Comparison of ENCODE assay signal across 1 cellular context in the genomic region with DNA sequence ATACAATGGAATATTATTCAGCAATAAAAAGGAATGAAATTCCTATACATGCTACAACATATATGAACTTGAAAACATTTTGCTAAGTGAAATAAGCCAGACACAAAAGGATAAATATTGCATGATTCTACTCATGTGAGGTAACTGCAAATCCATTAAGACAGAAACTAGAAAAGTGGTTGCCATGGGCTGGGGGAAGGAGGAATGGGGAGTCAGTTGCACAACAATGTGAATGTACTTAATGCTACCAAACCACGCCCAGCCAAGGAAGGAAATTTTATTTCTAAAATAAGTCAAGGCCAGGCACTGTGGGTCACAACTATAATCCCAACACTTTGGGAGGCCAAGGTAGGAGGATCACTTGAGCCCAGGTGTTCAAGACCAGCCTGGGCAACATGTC.
TF ChIP-seq lines count a peak whose summit lies in the region.

No MANE protein-coding gene starts in this region.

TF ChIP-seq in endothelial cell of umbilical vein, 7 proteins besides CTCF, POLR2A, EP300 and RAD21:
- TF ChIP-seq FOS (IDR thresholded peaks at IDR 0.05; ENCODE audit: borderline replicate concordance, insufficient read depth, low read length) (no peak), POLR2AphosphoS5 (IDR thresholded peaks at IDR 0.05; ENCODE audit: insufficient read depth, low read depth, low read length) (no peak), JUN (IDR thresholded peaks at IDR 0.05; ENCODE audit: borderline replicate concordance, insufficient read depth, insufficient read length, low read depth) (no peak), EZH2 (IDR thresholded peaks at IDR 0.05; ENCODE audit: borderline replicate concordance, low read depth, low read length, severe bottlenecking) (no peak), GATA2 (IDR thresholded peaks at IDR 0.05; ENCODE audit: insufficient read depth, insufficient read length, low read depth, low read length) (no peak)
- TF ChIP-seq, protein P1, sequence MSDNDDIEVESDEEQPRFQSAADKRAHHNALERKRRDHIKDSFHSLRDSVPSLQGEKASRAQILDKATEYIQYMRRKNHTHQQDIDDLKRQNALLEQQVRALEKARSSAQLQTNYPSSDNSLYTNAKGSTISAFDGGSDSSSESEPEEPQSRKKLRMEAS (IDR thresholded peaks at IDR 0.05; ENCODE audit: insufficient read depth, insufficient read length): no peak
